2 cellular contexts compared by ENCODE assay signal in genomic region chr12:89344862-89345202, GRCh38.
TF ChIP-seq lines count a peak whose summit lies in the region.

No MANE protein-coding gene starts in this region.

TF ChIP-seq in WTC11, 78 proteins besides CTCF, POLR2A, EP300 and RAD21 (continued from another document):
- TF ChIP-seq ZNF121 (CRISPR knock-in tag; IDR thresholded peaks at IDR 0.05): no peak
- no peak for TF ChIP-seq USF1 (CRISPR knock-in tag; IDR thresholded peaks at IDR 0.05)
- no peak for TF ChIP-seq ZSCAN18 (CRISPR knock-in tag; IDR thresholded peaks at IDR 0.05)
- TF ChIP-seq GTF2I (CRISPR knock-in tag; conservative IDR thresholded peaks at IDR 0.05): peak; percentile 78
- TF ChIP-seq FOXJ3 (CRISPR knock-in tag; IDR thresholded peaks at IDR 0.05; ENCODE audit: borderline replicate concordance): no peak

TF ChIP-seq in liver, 16 proteins besides CTCF, POLR2A, EP300 and RAD21 (continued from another document):
- TF ChIP-seq, protein P1, sequence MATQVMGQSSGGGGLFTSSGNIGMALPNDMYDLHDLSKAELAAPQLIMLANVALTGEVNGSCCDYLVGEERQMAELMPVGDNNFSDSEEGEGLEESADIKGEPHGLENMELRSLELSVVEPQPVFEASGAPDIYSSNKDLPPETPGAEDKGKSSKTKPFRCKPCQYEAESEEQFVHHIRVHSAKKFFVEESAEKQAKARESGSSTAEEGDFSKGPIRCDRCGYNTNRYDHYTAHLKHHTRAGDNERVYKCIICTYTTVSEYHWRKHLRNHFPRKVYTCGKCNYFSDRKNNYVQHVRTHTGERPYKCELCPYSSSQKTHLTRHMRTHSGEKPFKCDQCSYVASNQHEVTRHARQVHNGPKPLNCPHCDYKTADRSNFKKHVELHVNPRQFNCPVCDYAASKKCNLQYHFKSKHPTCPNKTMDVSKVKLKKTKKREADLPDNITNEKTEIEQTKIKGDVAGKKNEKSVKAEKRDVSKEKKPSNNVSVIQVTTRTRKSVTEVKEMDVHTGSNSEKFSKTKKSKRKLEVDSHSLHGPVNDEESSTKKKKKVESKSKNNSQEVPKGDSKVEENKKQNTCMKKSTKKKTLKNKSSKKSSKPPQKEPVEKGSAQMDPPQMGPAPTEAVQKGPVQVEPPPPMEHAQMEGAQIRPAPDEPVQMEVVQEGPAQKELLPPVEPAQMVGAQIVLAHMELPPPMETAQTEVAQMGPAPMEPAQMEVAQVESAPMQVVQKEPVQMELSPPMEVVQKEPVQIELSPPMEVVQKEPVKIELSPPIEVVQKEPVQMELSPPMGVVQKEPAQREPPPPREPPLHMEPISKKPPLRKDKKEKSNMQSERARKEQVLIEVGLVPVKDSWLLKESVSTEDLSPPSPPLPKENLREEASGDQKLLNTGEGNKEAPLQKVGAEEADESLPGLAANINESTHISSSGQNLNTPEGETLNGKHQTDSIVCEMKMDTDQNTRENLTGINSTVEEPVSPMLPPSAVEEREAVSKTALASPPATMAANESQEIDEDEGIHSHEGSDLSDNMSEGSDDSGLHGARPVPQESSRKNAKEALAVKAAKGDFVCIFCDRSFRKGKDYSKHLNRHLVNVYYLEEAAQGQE (IDR thresholded peaks at IDR 0.05): peak; percentile 44
- TF ChIP-seq EGR1 (IDR thresholded peaks at IDR 0.05; ENCODE audit: low read depth in 2 of 2): peak; percentile 85 to 98
- TF ChIP-seq NR2F2 (IDR thresholded peaks at IDR 0.05): no peak
- peak; percentile 93 for TF ChIP-seq SP1 (IDR thresholded peaks at IDR 0.05)
- TF ChIP-seq HNF4A (conservative IDR thresholded peaks at IDR 0.05): peak; percentile 90 to 95
- peak in 1 of 2 donors; percentile 23 for TF ChIP-seq GABPA (IDR thresholded peaks at IDR 0.05 in 1 of 2, conservative IDR thresholded peaks at IDR 0.05 in 1 of 2)
- TF ChIP-seq TAF1 (conservative IDR thresholded peaks at IDR 0.05): no peak
- TF ChIP-seq, protein P2, sequence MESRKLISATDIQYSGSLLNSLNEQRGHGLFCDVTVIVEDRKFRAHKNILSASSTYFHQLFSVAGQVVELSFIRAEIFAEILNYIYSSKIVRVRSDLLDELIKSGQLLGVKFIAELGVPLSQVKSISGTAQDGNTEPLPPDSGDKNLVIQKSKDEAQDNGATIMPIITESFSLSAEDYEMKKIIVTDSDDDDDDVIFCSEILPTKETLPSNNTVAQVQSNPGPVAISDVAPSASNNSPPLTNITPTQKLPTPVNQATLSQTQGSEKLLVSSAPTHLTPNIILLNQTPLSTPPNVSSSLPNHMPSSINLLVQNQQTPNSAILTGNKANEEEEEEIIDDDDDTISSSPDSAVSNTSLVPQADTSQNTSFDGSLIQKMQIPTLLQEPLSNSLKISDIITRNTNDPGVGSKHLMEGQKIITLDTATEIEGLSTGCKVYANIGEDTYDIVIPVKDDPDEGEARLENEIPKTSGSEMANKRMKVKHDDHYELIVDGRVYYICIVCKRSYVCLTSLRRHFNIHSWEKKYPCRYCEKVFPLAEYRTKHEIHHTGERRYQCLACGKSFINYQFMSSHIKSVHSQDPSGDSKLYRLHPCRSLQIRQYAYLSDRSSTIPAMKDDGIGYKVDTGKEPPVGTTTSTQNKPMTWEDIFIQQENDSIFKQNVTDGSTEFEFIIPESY (IDR thresholded peaks at IDR 0.05): peak; percentile 13
- TF ChIP-seq FOXA1 (IDR thresholded peaks at IDR 0.05): peak; percentile 25
- peak; percentile 99 to 100 for TF ChIP-seq JUND (IDR thresholded peaks at IDR 0.05)
- TF ChIP-seq RXRA (IDR thresholded peaks at IDR 0.05): peak; percentile 48 to 50
TF ChIP-seq in liver: peak in this region for 13.
